ENCODE assay signal across 1 cellular context in the genomic region with DNA sequence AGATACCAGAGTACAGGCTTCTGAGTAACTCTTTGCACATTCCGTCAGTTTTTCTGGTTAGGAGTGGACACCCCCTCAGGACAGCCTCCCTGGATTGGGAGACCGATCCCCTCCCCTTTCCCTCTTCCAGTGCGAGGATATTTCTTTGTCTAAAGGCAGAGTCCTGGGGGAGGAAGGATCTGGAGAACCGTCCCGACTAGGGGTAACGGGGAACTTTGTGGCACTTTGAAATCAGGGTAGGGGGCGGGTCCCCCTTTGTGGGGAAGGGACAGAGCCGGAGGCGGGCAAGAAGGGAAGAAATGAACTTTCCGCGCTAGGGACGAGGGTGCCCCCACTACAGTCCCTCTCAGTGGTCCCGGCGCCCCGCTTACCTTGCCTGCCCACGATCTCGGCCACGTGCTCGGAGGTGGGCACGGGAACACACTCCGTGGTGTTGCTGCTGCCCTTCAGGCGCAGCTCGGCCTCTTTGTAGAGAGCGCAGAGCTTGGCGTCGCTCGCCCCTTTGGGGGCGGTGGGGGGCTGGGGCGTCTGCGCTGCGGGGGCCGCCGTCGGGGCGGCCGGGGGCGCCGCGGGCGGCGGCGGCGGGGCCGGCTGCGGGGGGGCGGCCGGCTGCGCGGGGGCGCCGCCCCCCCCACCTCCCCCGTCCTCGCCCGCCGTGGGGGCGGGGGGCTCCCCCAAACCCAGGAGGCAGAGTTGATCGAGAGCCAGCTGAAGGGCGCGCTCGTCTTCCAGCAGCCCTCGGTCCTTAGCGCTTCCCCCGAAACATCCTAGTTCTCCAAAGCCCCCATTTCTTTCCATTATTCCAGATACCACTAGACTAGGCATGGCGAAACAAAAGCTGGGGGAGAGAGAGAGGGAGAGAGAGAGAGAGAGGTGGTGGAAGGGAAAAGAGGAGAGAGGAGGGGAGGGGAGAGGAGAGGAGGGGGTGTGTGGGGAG.
TF ChIP-seq lines count a peak whose summit lies in the region.

No MANE protein-coding gene starts in this region.

TF ChIP-seq in GM23338, 12 proteins besides CTCF, POLR2A, EP300 and RAD21 (continued from another document):
- no peak for TF ChIP-seq NANOG (IDR thresholded peaks at IDR 0.05; ENCODE audit: borderline replicate concordance)
- TF ChIP-seq, protein P1, sequence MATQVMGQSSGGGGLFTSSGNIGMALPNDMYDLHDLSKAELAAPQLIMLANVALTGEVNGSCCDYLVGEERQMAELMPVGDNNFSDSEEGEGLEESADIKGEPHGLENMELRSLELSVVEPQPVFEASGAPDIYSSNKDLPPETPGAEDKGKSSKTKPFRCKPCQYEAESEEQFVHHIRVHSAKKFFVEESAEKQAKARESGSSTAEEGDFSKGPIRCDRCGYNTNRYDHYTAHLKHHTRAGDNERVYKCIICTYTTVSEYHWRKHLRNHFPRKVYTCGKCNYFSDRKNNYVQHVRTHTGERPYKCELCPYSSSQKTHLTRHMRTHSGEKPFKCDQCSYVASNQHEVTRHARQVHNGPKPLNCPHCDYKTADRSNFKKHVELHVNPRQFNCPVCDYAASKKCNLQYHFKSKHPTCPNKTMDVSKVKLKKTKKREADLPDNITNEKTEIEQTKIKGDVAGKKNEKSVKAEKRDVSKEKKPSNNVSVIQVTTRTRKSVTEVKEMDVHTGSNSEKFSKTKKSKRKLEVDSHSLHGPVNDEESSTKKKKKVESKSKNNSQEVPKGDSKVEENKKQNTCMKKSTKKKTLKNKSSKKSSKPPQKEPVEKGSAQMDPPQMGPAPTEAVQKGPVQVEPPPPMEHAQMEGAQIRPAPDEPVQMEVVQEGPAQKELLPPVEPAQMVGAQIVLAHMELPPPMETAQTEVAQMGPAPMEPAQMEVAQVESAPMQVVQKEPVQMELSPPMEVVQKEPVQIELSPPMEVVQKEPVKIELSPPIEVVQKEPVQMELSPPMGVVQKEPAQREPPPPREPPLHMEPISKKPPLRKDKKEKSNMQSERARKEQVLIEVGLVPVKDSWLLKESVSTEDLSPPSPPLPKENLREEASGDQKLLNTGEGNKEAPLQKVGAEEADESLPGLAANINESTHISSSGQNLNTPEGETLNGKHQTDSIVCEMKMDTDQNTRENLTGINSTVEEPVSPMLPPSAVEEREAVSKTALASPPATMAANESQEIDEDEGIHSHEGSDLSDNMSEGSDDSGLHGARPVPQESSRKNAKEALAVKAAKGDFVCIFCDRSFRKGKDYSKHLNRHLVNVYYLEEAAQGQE (IDR thresholded peaks at IDR 0.05; ENCODE audit: unreplicated experiment) = no peak
- no peak for TF ChIP-seq ZNF114 (CRISPR knock-in tag; IDR thresholded peaks at IDR 0.05)
- TF ChIP-seq ZNF331 (CRISPR knock-in tag; IDR thresholded peaks at IDR 0.05; ENCODE audit: low read depth) = no peak
